20 cellular contexts compared by ENCODE assay signal in the genomic region with DNA sequence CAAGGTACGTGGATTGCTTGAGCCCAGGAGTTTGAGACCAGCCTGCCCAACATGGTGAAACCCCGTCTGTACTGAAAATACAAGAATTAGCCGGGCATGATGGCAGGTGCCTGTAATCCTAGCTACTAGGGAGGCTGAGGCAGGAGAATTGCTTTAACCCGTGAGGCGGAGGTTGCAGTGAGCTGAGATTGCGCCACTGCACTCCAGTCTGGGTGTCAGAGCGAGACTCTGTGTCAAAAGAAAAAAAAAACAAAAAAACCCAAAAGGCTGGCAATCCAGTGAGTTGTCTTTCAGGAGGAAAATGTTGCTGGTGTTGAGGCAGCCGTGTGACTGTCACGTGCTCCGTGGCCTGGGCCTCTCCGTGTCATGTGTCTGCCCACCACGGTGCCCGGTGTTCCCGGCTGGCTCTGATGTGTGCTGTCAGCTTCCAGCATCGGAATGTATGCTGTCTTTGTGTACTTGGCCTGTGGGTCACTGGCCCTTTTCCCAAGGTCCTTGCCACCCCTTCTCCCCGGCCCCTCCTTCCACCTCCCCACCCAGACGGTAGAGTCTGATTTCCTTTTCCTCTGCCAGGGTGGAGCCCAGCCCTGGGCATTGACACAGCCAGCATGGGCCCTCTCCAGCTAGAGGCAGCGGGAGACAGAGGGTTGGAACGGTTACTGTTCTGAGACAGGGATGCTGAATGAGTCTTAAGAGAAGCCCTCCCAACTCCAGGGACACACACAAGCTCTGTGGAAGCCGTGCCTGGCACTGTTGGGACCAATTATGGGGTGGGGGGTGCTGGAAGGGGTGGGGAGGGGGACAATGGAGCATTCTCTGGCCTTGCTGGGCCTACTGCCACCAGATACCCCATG. TPM values are rescaled to one million over a fixed set of nuclear protein-coding genes. Genes with fewer than 3 reads are reported as not detected.
DNase-seq lines count a peak whose midpoint lies in the region; ATAC-seq and TF ChIP-seq lines count a peak whose summit lies in the region.
"Had no signal": no experiment of that assay in that cellular context is flagged by ENCODE, and none has a peak within 500 bp of the region (broad histone marks: within the 10 kb centered on the region; RNA-seq: fewer than 3 reads in every experiment).

No MANE protein-coding gene starts in this region.

- H3K9me3 ChIP-seq in Karpas-422 (ENCODE audit: low read length) (no peaks in the 10 kb centered on the region), lower lobe of right lung (no peaks in the 10 kb centered on the region), spleen (no peaks in the 10 kb centered on the region)
- H3K9me3 ChIP-seq: ascending aorta had no signal

- TF ChIP-seq POLR2A in spleen (IDR thresholded peaks at IDR 0.05), result no peak

- intact Hi-C loops in lower lobe of right lung (cut with DNase I) (no loop called here), spleen (cut with DNase I; ENCODE audit: low total_unique reads) (no loop called here)

- no peaks in the 10 kb centered on the region for H3K36me3 ChIP-seq in Karpas-422 (ENCODE audit: insufficient read depth, low read length)
- H3K36me3 ChIP-seq in lower lobe of right lung, result no peaks in the 10 kb centered on the region
- H3K36me3 ChIP-seq in spleen, result no peaks in the 10 kb centered on the region
- H3K36me3 ChIP-seq: ascending aorta had no signal

- no peak for TF ChIP-seq CTCF in lower lobe of right lung (IDR thresholded peaks at IDR 0.05)
- no peak for TF ChIP-seq CTCF in spleen (IDR thresholded peaks at IDR 0.05 in 8 of 11, conservative IDR thresholded peaks at IDR 0.05 in 3 of 11)

- no peak overlapping the region for H2AFZ ChIP-seq in Karpas-422 (ENCODE audit: low read length)
- H2AFZ ChIP-seq: parathyroid adenoma had no signal

- 63 to 76% (median 64%) methylated on average over 20 of the region's 20 CpGs for WGBS in spleen, 5 donors

- H3K9ac ChIP-seq in Karpas-422 (ENCODE audit: low read length), result no peak overlapping the region
- H3K9ac ChIP-seq: parathyroid adenoma had no signal

- H3K27ac ChIP-seq in Karpas-422 (ENCODE audit: low read length) (no peak overlapping the region), lower lobe of right lung (peak overlapping the region; percentile 38), spleen (peak overlapping the region; percentile 42 to 89 (median 79))
- H3K27ac ChIP-seq: ascending aorta, parathyroid adenoma had no signal

- peak; percentile 70 to 77 for ATAC-seq in lower lobe of right lung
- ATAC-seq in GM18909 (IDR thresholded peaks at IDR 0.05; ENCODE audit: poor library complexity, unreplicated experiment), result no peak
- ATAC-seq: effector memory CD8-positive, alpha-beta T cell; K562 had no signal

- no peaks in the 10 kb centered on the region for H4K20me1 ChIP-seq in Karpas-422 (ENCODE audit: insufficient read depth, low read depth, low read length)

- H3K79me2 ChIP-seq in Karpas-422 (ENCODE audit: low read length), result no peaks in the 10 kb centered on the region
- H3K79me2 ChIP-seq: parathyroid adenoma had no signal

- DNase-seq in Karpas-422 (peak; percentile 22), foreskin melanocyte (peak; percentile 96), lower lobe of right lung (peak; percentile 60), spleen (peak; percentile 87), KG1 (lab: John Stamatoyannopoulos, UW) (no peak), activated gamma-delta T cell (lab: John Stamatoyannopoulos, UW) (no peak)
- no peak for DNase-seq in activated naive CD4-positive, alpha-beta T cell treated with anti-CD3 and anti-CD28 coated beads, Interleukin-2, amount 50 U/mL, for 16 hours
- DNase-seq: activated CD4-positive, alpha-beta T cell treated with anti-CD3 and anti-CD28 coated beads, Interleukin-2, amount 10 ng/mL, durations not matched to agents 7 days and 5 days; activated T-cell treated with anti-CD3 and anti-CD28 coated beads, Interleukin-2, amount 50 U/mL, for 48 hours; DMS53; effector memory CD8-positive, alpha-beta T cell; left cardiac atrium; NCI-H1694; NCI-H526 treated with DMSO at 0.1 percent for 48 hours; stimulated activated CD4-positive, alpha-beta T cell treated with anti-CD3 and anti-CD28 coated beads, Interleukin-2, amount 100 ng/mL, for 48 hours; T1000 had no signal

- no peak overlapping the region for H3K4me2 ChIP-seq in Karpas-422 (ENCODE audit: low read depth, low read length, poor library complexity, severe bottlenecking)

- H3K27me3 ChIP-seq in Karpas-422 (ENCODE audit: low read length) (no peaks in the 10 kb centered on the region), lower lobe of right lung (ENCODE audit: low read depth) (no peaks in the 10 kb centered on the region), spleen (replicated peaks in 1 of 7) (no peaks in the 10 kb centered on the region)
- H3K27me3 ChIP-seq: ascending aorta had no signal

- H3K4me3 ChIP-seq in Karpas-422 (ENCODE audit: low read length) (no peak overlapping the region), lower lobe of right lung (no peak overlapping the region), spleen (no peak overlapping the region)
- H3K4me3 ChIP-seq: ascending aorta, K562 had no signal

- no peaks in the 10 kb centered on the region for H3K9me2 ChIP-seq in Karpas-422 (replicated peaks; ENCODE audit: insufficient read depth, low read length)

- H3K4me1 ChIP-seq in Karpas-422 (ENCODE audit: low read length) (no peaks in the 10 kb centered on the region), lower lobe of right lung (peaks cover 8% of the 10 kb centered on the region), spleen (peaks cover 0 to 29% (median 8%) of the 10 kb centered on the region in 6 donors)
- H3K4me1 ChIP-seq: ascending aorta, parathyroid adenoma had no signal

RNA-seq across cellular contexts. Expression of a gene that starts 7.2 kb away (rescaled TPM):
- total RNA-seq in Karpas-422 (2014; rRNA removed; shearing (Covaris generic); ENCODE audit: low replicate concordance), result 0.45 and 0.83 TPM in 2 replicates
- total RNA-seq in lower lobe of right lung, result 1.2 TPM
- 10 to 100 TPM; 11.4 to 23.8 (median 20.7) TPM for total RNA-seq in spleen
- 1 to 10 TPM; 1.7 to 7.2 (median 2.0) TPM for polyA plus RNA-seq in spleen

RNA-seq across cellular contexts. Expression of a gene that starts 21.5 kb away (rescaled TPM):
- total RNA-seq in Karpas-422 (2014; rRNA removed; shearing (Covaris generic); ENCODE audit: low replicate concordance), result 10.3 and 14.5 TPM in 2 replicates
- total RNA-seq in lower lobe of right lung (4.1 TPM), spleen (1 to 10 TPM in 6 of 7 donors, under 1 TPM in 1; 0.72 to 4.1 (median 3.3) TPM)
- 1 to 10 TPM; 1.5 to 3.1 (median 2.7) TPM for polyA plus RNA-seq in spleen
- total RNA-seq: ascending aorta had no signal

RNA-seq across cellular contexts. Expression of a gene that starts 27.8 kb away (rescaled TPM):
- total RNA-seq in Karpas-422 (2014; rRNA removed; shearing (Covaris generic); ENCODE audit: low replicate concordance), result 19.2 and 32.0 TPM in 2 replicates
- total RNA-seq in lower lobe of right lung, result 15.1 TPM
- 10 to 100 TPM; 39.3 to 70.9 (median 58.5) TPM for total RNA-seq in spleen
- polyA plus RNA-seq in spleen, result 10 to 100 TPM; 36.8 to 67.1 (median 65.1) TPM

RNA-seq across cellular contexts. Expression of a gene that starts 45.3 kb away (rescaled TPM):
- total RNA-seq in Karpas-422 (2014; rRNA removed; shearing (Covaris generic); ENCODE audit: low replicate concordance), result 0.34 TPM in 1 of 2 replicates, not detected in the other
- total RNA-seq in lower lobe of right lung (36.3 TPM), spleen (1 to 10 TPM in 5 of 7 donors, not detected in 2; 1.1 to 2.0 (median 1.3) TPM)
- polyA plus RNA-seq in spleen, result 1 to 10 TPM; 1.0 to 1.5 (median 1.1) TPM
- total RNA-seq: ascending aorta, left cardiac atrium had no signal
- polyA plus RNA-seq: K562 had no signal

RNA-seq across cellular contexts. Expression of a gene that starts 49.8 kb away (rescaled TPM):
- total RNA-seq in Karpas-422 (2014; rRNA removed; shearing (Covaris generic); ENCODE audit: low replicate concordance), result 32.1 and 44.7 TPM in 2 replicates
- total RNA-seq in lower lobe of right lung (44.9 TPM), spleen (10 to 100 TPM; 14.9 to 39.6 (median 19.6) TPM)
- 10 to 100 TPM in 2 of 3 donors, 1 to 10 TPM in 1; 7.5 to 11.4 (median 10.5) TPM for polyA plus RNA-seq in spleen

Comparison
In these comparisons a context has a peak if more than half of its experiments do, and no peak if none do; other contexts are left out.
1. DNase-seq: peak in Karpas-422 (single experiment), foreskin melanocyte (single experiment), lower lobe of right lung (single experiment) and spleen (single experiment); none in KG1 (single experiment), activated gamma-delta T cell (single experiment) and activated naive CD4-positive, alpha-beta T cell treated with anti-CD3 and anti-CD28 coated beads, Interleukin-2, amount 50 U/mL, for 16 hours (single experiment).